24 cellular contexts compared by ENCODE assay signal in the genomic region with DNA sequence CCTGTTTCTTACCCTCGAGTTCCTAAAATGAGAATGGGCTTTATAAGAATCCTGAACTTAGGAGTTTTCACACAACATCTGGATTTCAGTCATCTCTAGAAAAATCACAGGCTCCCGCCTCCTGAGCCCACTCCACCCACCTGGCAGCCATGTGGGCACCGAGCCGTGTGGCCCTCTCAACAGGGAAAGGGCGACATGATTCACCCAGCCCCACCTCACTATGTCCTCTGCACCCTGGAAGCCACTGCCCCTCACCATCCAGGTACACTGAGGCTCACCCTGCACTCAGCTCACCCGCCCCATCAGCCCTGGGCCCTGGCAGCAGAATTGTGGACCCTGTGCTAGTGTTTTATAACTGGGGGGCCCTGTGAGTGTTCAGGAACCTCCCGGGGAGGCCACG.
"Had no signal": no experiment of that assay in that cellular context is flagged by ENCODE, and none has a peak within 500 bp of the region (broad histone marks: within the 10 kb centered on the region; RNA-seq: fewer than 3 reads in every experiment).

No MANE protein-coding gene starts in this region.

- H3K27me3 ChIP-seq: left lung, pancreas, tibial nerve, upper lobe of left lung had no signal

- H3K27ac ChIP-seq: heart left ventricle, left lung, pancreas, psoas muscle, sigmoid colon, spleen, tibial nerve, upper lobe of left lung had no signal

- H3K36me3 ChIP-seq: heart left ventricle, left lung, pancreas, sigmoid colon, spleen, tibial nerve, upper lobe of left lung had no signal

- ATAC-seq: heart left ventricle; left colon; left lung; mucosa of descending colon; naive thymus-derived CD4-positive, alpha-beta T cell; natural killer cell treated with Interleukin-12 subunit alpha and Interleukin-12 subunit beta and Interleukin-15 and Interleukin-18, amount 100 ng/mL, for 72 hours; pancreas; psoas muscle; stimulated activated memory B cell treated with anti-CD40 and anti-IgM and Interleukin-4, amounts not matched to agents 10 μg/mL and 1 μg/mL and 100 μg/mL, for 72 hours; stimulated activated naive CD8-positive, alpha-beta T cell treated with anti-CD3 and anti-CD28 coated beads, Interleukin-15, amount 100 ng/mL, for 72 hours had no signal

- H3K9me3 ChIP-seq: heart left ventricle, left lung, mucosa of descending colon, pancreas, psoas muscle, sigmoid colon, tibial nerve, upper lobe of left lung had no signal

- H3K4me1 ChIP-seq: left lung, psoas muscle, sigmoid colon, spleen, tibial nerve, upper lobe of left lung had no signal

- H3K4me3 ChIP-seq: heart left ventricle, left lung, lung, mucosa of descending colon, pancreas, psoas muscle, sigmoid colon, spleen, tibial nerve, upper lobe of left lung had no signal

- DNase-seq: heart left ventricle; immature natural killer cell; kidney; left colon; left lung; mesendoderm; mucosa of descending colon; naive thymus-derived CD4-positive, alpha-beta T cell; nucleus accumbens; pancreas; psoas muscle; small intestine; spleen; stimulated activated CD4-positive, alpha-beta T cell treated with anti-CD3 and anti-CD28 coated beads, Interleukin-4, amount 100 ng/mL, for 4 hours; stimulated activated CD8-positive, alpha-beta memory T cell treated with anti-CD3 and anti-CD28 coated beads, Interleukin-4, amount 100 ng/mL, for 48 hours; stimulated activated naive CD4-positive, alpha-beta T cell treated with Interleukin-2 at 50 U/mL for 16 hours; stimulated activated naive CD8-positive, alpha-beta T cell treated with anti-CD3 and anti-CD28 coated beads, Interleukin-15, amount 100 ng/mL, for 72 hours; substantia nigra had no signal
